ENCODE assay signal across 8 cellular contexts in the genomic region with DNA sequence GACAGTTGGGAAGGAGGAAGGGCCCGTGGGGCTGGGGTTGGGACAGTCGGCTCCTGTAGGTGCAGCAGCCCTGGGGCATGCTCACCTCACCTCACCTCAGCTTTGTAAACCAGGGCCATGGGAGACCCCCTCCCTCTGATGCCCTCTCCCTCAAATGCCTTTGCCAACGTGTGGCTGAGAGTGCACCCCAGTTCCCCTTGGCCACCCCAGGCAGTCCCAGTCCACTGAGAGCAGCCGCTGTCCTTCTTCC. TPM values are rescaled to one million over a fixed set of nuclear protein-coding genes. Genes with fewer than 3 reads are reported as not detected.
DNase-seq lines count a peak whose midpoint lies in the region; ATAC-seq, FAIRE-seq and TF ChIP-seq lines count a peak whose summit lies in the region.

No MANE protein-coding gene starts in this region.

- no peak for FAIRE-seq in GM12891 (lab: Jason Lieb, UNC)

- peaks cover 6% of the 10 kb centered on the region for H3K36me3 ChIP-seq in RWPE2 (ENCODE audit: low read depth)
- H3K36me3 ChIP-seq in esophagus (ENCODE audit: control insufficient read depth in 2 of 2, insufficient read depth in 2 of 2, low read length in 1 of 2) = peaks cover 0 to 8% of the 10 kb centered on the region in 2 donors
- peaks cover 0 to 2% of the 10 kb centered on the region in 2 donors for H3K36me3 ChIP-seq in psoas muscle (ENCODE audit: insufficient read depth in 1 of 2, low read depth in 1 of 2)
- no peaks in the 10 kb centered on the region for H3K36me3 ChIP-seq in mucosa of descending colon (ENCODE audit: low read depth)

- peak overlapping the region; percentile 97 for H3K27ac ChIP-seq in RWPE2 (ENCODE audit: poor library complexity, severe bottlenecking)
- peak overlapping the region; percentile 99 for H3K27ac ChIP-seq in esophagus (ENCODE audit: low read depth in 2 of 2, low read length in 1 of 2)
- peak overlapping the region; percentile 100 for H3K27ac ChIP-seq in psoas muscle

- DNase-seq in GM12891 (ENCODE audit: insufficient read length, low spot score) = no peak
- peak; percentile 61 for DNase-seq in RWPE2 (ENCODE audit: low spot score)
- DNase-seq in psoas muscle = no peak
- no peak for DNase-seq in mucosa of descending colon
- no peak for DNase-seq in stimulated activated CD4-positive, alpha-beta T cell treated with anti-CD3 and anti-CD28 coated beads, Interleukin-4, amount 100 ng/mL, for 1 hour
- DNase-seq in SIG-M5 treated with dmso at 0.1 percent for 504 hours (lab: John Stamatoyannopoulos, UW; ENCODE audit: unreplicated experiment) = no peak

- no peaks in the 10 kb centered on the region for H3K9me3 ChIP-seq in RWPE2 (ENCODE audit: severe bottlenecking)
- no peaks in the 10 kb centered on the region for H3K9me3 ChIP-seq in esophagus (ENCODE audit: control insufficient read depth in 2 of 2, insufficient read depth in 1 of 2, low read depth in 1 of 2, low read length in 1 of 2)
- no peaks in the 10 kb centered on the region for H3K9me3 ChIP-seq in psoas muscle
- no peaks in the 10 kb centered on the region for H3K9me3 ChIP-seq in mucosa of descending colon

- H3K4me1 ChIP-seq in RWPE2 (ENCODE audit: insufficient read depth, poor library complexity, severe bottlenecking) = peaks cover 35% of the 10 kb centered on the region
- peaks cover 8 to 26% of the 10 kb centered on the region in 2 donors for H3K4me1 ChIP-seq in esophagus (ENCODE audit: control insufficient read depth in 2 of 2, insufficient read depth in 2 of 2, low read length in 1 of 2)
- H3K4me1 ChIP-seq in psoas muscle = peaks cover 59% of the 10 kb centered on the region
- peaks cover 51% of the 10 kb centered on the region for H3K4me1 ChIP-seq in mucosa of descending colon (ENCODE audit: low read depth)

- H3K27me3 ChIP-seq in RWPE2 (ENCODE audit: insufficient read depth, poor library complexity, severe bottlenecking) (no peaks in the 10 kb centered on the region), esophagus (ENCODE audit: control insufficient read depth in 1 of 2, insufficient read depth in 2 of 2, low read length in 2 of 2) (no peaks in the 10 kb centered on the region), psoas muscle (ENCODE audit: insufficient read depth in 3 of 3, low read length in 2 of 3) (no peaks in the 10 kb centered on the region)

- H3K4me3 ChIP-seq in RWPE2 (ENCODE audit: severe bottlenecking) (no peak overlapping the region), esophagus (ENCODE audit: low read depth in 1 of 2, low read length in 2 of 2) (peak overlapping the region; percentile 32 to 100), psoas muscle (peak overlapping the region; percentile 86), mucosa of descending colon (no peak overlapping the region)

- intact Hi-C loops in psoas muscle (cut with DNase I) (loop anchor here (1.0 to 5.0 kb wide), 3 partner anchors 36 to 79 kb away; a partner anchor contains a TSS), mucosa of descending colon (cut with DNase I, micrococcal nuclease) (no loop called here)

- ATAC-seq in RWPE2 (ENCODE audit: low read depth) (no peak), psoas muscle (no peak), HG02678 (IDR thresholded peaks at IDR 0.05; ENCODE audit: unreplicated experiment) (no peak), mucosa of descending colon (no peak)

- 4 to 8% methylated on average over 4 of the region's 4 CpGs for WGBS in esophagus, 2 donors
- WGBS in psoas muscle, 3 donors = 0 to 8% (median 1%) methylated on average over 3 to 4 of the region's 4 CpGs

- TF ChIP-seq CTCF in RWPE2 (IDR thresholded peaks at IDR 0.05; ENCODE audit: poor library complexity, severe bottlenecking) (no peak), psoas muscle (IDR thresholded peaks at IDR 0.05) (no peak), mucosa of descending colon (IDR thresholded peaks at IDR 0.05) (no peak)

- peak; percentile 75; the same call in 1 of the 2 replicates for TF ChIP-seq POLR2A in GM12891 (IDR thresholded peaks at IDR 0.05; ENCODE audit: low read depth, low read length)

TF ChIP-seq in GM12891, 5 proteins besides CTCF, POLR2A, EP300 and RAD21:
- TF ChIP-seq SPI1 (IDR thresholded peaks at IDR 0.05; ENCODE audit: low read depth, low read length) = peak; percentile 20; the same call in 1 of the 2 replicates
- peak; percentile 73 for TF ChIP-seq POLR2AphosphoS5 (IDR thresholded peaks at IDR 0.05; ENCODE audit: low read depth, low read length)
- no peak; the same call in none of the 2 replicates for TF ChIP-seq POU2F2 (IDR thresholded peaks at IDR 0.05; ENCODE audit: low read depth, low read length)
- no peak for TF ChIP-seq PAX5 (IDR thresholded peaks at IDR 0.05; ENCODE audit: insufficient read depth, low read length, severe bottlenecking)
- no peak for TF ChIP-seq TAF1 (IDR thresholded peaks at IDR 0.05; ENCODE audit: low read depth, low read length)
TF ChIP-seq in GM12891: peak in this region for 2.

RNA-seq across cellular contexts. Expression of a gene that starts 4.2 kb away (rescaled TPM):
- polyA plus RNA-seq in GM12891 (2012; ENCODE audit: low read depth, missing spikeins) = 373 TPM
- polyA plus RNA-seq in esophagus (1,000 to 10,000 TPM in 1 of 2 donors, 100 to 1,000 TPM in 1; 536 to 1,203 TPM), psoas muscle (100 to 1,000 TPM; 474 to 758 (median 716) TPM)
- total RNA-seq in psoas muscle (1,000 to 10,000 TPM in 1 of 4 donors, 100 to 1,000 TPM in 3; 517 to 1,759 (median 646) TPM), mucosa of descending colon (1,000 to 10,000 TPM; 1,133 to 1,409 (median 1,237) TPM)

RNA-seq across cellular contexts. Expression of a gene that starts 31.9 kb away (rescaled TPM):
- polyA plus RNA-seq in GM12891 (2012; ENCODE audit: low read depth, missing spikeins) = 14.3 TPM
- polyA plus RNA-seq in esophagus (10 to 100 TPM; 25.2 to 27.8 TPM), psoas muscle (10 to 100 TPM; 10.6 to 20.8 (median 12.9) TPM)
- total RNA-seq in psoas muscle (10 to 100 TPM in 3 of 4 donors, 1 to 10 TPM in 1; 7.4 to 27.7 (median 13.9) TPM), mucosa of descending colon (10 to 100 TPM; 27.1 to 44.1 (median 42.3) TPM)

RNA-seq across cellular contexts. Expression of a gene that starts 35.9 kb away (rescaled TPM):
- 15.8 TPM for polyA plus RNA-seq in GM12891 (2012; ENCODE audit: low read depth, missing spikeins)
- polyA plus RNA-seq in esophagus = 1 to 10 TPM; 2.4 to 6.0 TPM
- 1 to 10 TPM; 5.7 to 8.8 (median 7.2) TPM for total RNA-seq in psoas muscle
- polyA plus RNA-seq in psoas muscle = 10 to 100 TPM in 1 of 3 donors, 1 to 10 TPM in 2; 3.7 to 18.5 (median 6.1) TPM
- total RNA-seq in mucosa of descending colon = 10 to 100 TPM in 2 of 3 donors, 1 to 10 TPM in 1; 8.0 to 10.5 (median 10.1) TPM

Comparison
In these comparisons a context has a peak if more than half of its experiments do, and no peak if none do; other contexts are left out.
1. H3K4me3 ChIP-seq: peak in esophagus (2 of 2) and psoas muscle (single experiment); none in RWPE2 (single experiment) and mucosa of descending colon (single experiment).
2. intact Hi-C loops: an anchor here in psoas muscle (1.0 to 5.0 kb wide); none called in mucosa of descending colon.
3. Peak in every context shown above with its lines, with median percentiles within 50 percentile points of each other: H3K27ac ChIP-seq.